ENCODE assay signal across 10 cellular contexts in the genomic region with DNA sequence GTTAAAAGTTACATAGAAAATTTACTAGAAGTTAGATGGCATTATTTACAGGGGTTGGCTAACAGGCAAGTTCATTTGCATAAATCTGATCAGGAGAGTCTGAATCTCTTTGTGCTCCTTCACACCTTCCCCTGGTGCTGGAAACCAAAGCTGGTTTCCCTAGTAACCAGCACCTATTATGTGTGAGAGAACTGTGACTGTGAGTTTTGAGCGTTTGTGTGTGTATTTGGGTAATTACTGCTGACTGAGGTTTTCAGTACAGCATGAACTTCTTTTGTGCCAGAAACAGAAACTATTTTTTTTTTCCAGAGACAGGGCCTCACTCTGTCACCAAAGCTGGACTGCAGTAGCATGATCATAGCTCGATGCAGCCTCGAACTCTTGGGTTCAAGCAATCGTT. TPM values are rescaled to one million over a fixed set of nuclear protein-coding genes. Genes with fewer than 3 reads are reported as not detected.
DNase-seq lines count a peak whose midpoint lies in the region; ATAC-seq and FAIRE-seq lines count a peak whose summit lies in the region.
"Had no signal": no experiment of that assay in that cellular context is flagged by ENCODE, and none has a peak within 500 bp of the region (broad histone marks: within the 10 kb centered on the region; RNA-seq: fewer than 3 reads in every experiment).

No MANE protein-coding gene starts in this region.

- DNase-seq in NCI-H1436 (lab: John Stamatoyannopoulos, UW) (peak; percentile 57), DMS79 treated with DMSO at 0.1 percent for 48 hours (lab: John Stamatoyannopoulos, UW) (no peak), KBM-7 (no peak), RCC 7860 (ENCODE audit: low spot score) (no peak)
- no peak for DNase-seq in effector CD4-positive, alpha-beta T cell

- no peak for FAIRE-seq in RCC 7860 (lab: Jason Lieb, UNC)

- in situ Hi-C loops in KBM-7 (cut with MboI; ENCODE audit: low pct_unique_long_range_greater_than_20kb, low sequenced_read_pairs), result no loop called here

- no peaks in the 10 kb centered on the region for H3K9me3 ChIP-seq in mesodermal cell (ENCODE audit: control insufficient read depth, low read length)
- H3K9me3 ChIP-seq: SJSA1 had no signal

- peak overlapping the region; percentile 36 for H3K27ac ChIP-seq in mesodermal cell (ENCODE audit: low read depth, low read length, severe bottlenecking)
- H3K27ac ChIP-seq: SJSA1 had no signal

- ATAC-seq in GM18520 (IDR thresholded peaks at IDR 0.05; ENCODE audit: unreplicated experiment) (peak; percentile 88), GM21619 (IDR thresholded peaks at IDR 0.05; ENCODE audit: unreplicated experiment) (peak; percentile 80)

- no peak overlapping the region for H3K4me3 ChIP-seq in mesodermal cell (ENCODE audit: extremely low read depth, insufficient read depth, low read length, poor library complexity, severe bottlenecking)
- H3K4me3 ChIP-seq: SJSA1 had no signal

- WGBS in mesodermal cell (ENCODE audit: insufficient coverage in 2 of 2), 2 experiments, result 68 to 84% methylated on average over 4 of the region's 4 CpGs

- no peaks in the 10 kb centered on the region for H3K36me3 ChIP-seq in mesodermal cell (ENCODE audit: control insufficient read depth, insufficient read depth, low read length)
- H3K36me3 ChIP-seq: SJSA1 had no signal

- H3K4me1 ChIP-seq in mesodermal cell (ENCODE audit: control insufficient read depth, insufficient read depth, low read length, poor library complexity, severe bottlenecking), result peaks cover 3% of the 10 kb centered on the region
- H3K4me1 ChIP-seq: SJSA1 had no signal

RNA-seq across cellular contexts. Expression of gene IFIT1B, which starts 10.3 kb away (rescaled TPM):
- polyA plus RNA-seq in mesodermal cell (2013, experiment 1 of 2), result not detected
- polyA plus RNA-seq in mesodermal cell (2013, experiment 2 of 2), result not detected
- polyA plus RNA-seq: neural cell had no signal

RNA-seq across cellular contexts. Expression of gene IFIT1, which starts 24.9 kb away (rescaled TPM):
- 4.6 TPM for polyA plus RNA-seq in mesodermal cell (2013, experiment 1 of 2)
- polyA plus RNA-seq in mesodermal cell (2013, experiment 2 of 2), result 6.8 TPM
- polyA plus RNA-seq: neural cell had no signal

RNA-seq across cellular contexts. Expression of gene IFIT3, which starts 39.7 kb away (rescaled TPM):
- polyA plus RNA-seq in mesodermal cell (2013, experiment 1 of 2), result 4.4 TPM
- polyA plus RNA-seq in mesodermal cell (2013, experiment 2 of 2), result 3.7 TPM

RNA-seq across cellular contexts. Expression of gene IFIT5, which starts 46.8 kb away (rescaled TPM):
- polyA plus RNA-seq in mesodermal cell (2013, experiment 1 of 2), result 5.9 TPM
- 6.4 TPM for polyA plus RNA-seq in mesodermal cell (2013, experiment 2 of 2)
